In the genomic region with DNA sequence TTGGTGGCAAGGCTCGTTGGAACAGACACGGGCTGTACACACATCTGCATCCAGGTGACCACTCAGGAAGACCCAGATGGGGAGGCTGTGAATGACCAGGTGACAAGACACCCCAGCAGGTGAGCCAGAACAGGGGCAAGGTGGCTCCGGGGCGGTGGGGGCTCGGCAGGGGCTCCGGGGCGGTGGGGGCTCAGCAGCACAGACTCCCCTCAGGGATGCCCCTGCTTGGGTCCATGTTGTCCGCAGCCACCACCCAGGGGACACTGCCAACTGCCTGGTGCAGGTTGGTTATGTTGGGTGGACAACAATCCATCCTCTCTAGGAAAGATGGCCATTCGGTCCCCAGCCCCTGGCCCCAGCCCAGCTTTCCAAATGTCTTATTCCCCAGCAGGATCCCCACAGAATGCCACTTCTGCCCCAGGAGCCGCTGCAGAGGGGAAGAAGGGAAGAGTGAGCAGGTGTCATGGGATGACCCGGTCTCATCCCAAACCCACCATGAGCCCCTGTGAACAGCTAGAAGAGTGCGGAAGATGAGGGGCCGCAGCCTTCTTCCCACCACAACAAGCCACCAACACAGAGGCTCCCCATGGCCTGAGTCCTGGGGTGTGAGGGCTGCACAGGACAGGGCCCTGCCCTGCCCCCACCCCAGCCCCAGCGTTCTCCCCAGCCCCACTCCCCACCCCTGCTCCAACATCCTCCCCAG, we compare ENCODE assay signal across 14 cellular contexts. TPM values are rescaled to one million over a fixed set of nuclear protein-coding genes. Genes with fewer than 3 reads are reported as not detected.
"Had no signal": no experiment of that assay in that cellular context is flagged by ENCODE, and none has a peak within 500 bp of the region (broad histone marks: within the 10 kb centered on the region; RNA-seq: fewer than 3 reads in every experiment).

No MANE protein-coding gene starts in this region.

- H3K4me3 Mint-ChIP-seq: naive thymus-derived CD8-positive, alpha-beta T cell had no signal

- H3K9me3 ChIP-seq: esophagus squamous epithelium, mucosa of descending colon, prostate gland had no signal

- DNase-seq: activated CD4-positive, alpha-beta T cell treated with anti-CD3 and anti-CD28 coated beads for 4 hours; esophagus squamous epithelium; foreskin fibroblast; mammary epithelial cell; stimulated activated CD4-positive, alpha-beta T cell treated with anti-CD3 and anti-CD28 coated beads, Interleukin-2, amount 100 ng/mL, for 48 hours; stimulated activated naive CD8-positive, alpha-beta T cell treated with anti-CD3 and anti-CD28 coated beads, Interleukin-15, Interleukin-2, amounts not matched to agents 100 U/mL and 50 U/mL, for 24 hours; T1000 had no signal

- H3K4me1 ChIP-seq: prostate gland had no signal

- H3K36me3 ChIP-seq: esophagus squamous epithelium, prostate gland had no signal

- FAIRE-seq: bronchial epithelial cell had no signal

- H3K4me3 ChIP-seq: dorsolateral prefrontal cortex, esophagus squamous epithelium, mucosa of descending colon, prostate gland had no signal

- ATAC-seq: mucosa of descending colon; naive thymus-derived CD8-positive, alpha-beta T cell; stimulated activated naive CD8-positive, alpha-beta T cell treated with anti-CD3 and anti-CD28 coated beads, Interleukin-15, Interleukin-2, amounts not matched to agents 100 U/mL and 50 U/mL, for 24 hours had no signal

- H3K27ac Mint-ChIP-seq: naive thymus-derived CD8-positive, alpha-beta T cell had no signal

- H3K27ac ChIP-seq: dorsolateral prefrontal cortex, esophagus squamous epithelium, prostate gland had no signal

- H3K4me1 Mint-ChIP-seq: naive thymus-derived CD8-positive, alpha-beta T cell had no signal

RNA-seq across cellular contexts. Expression of gene C14orf180, which starts 31.4 kb away (rescaled TPM):
- total RNA-seq: bronchial epithelial cell; esophagus squamous epithelium; mammary epithelial cell; naive thymus-derived CD8-positive, alpha-beta T cell; temporal lobe had no signal
- polyA plus RNA-seq: mammary epithelial cell; naive thymus-derived CD8-positive, alpha-beta T cell had no signal

RNA-seq across cellular contexts. Expression of gene TMEM179, which starts 56.4 kb away (rescaled TPM):
- total RNA-seq: aorta; bronchial epithelial cell; esophagus squamous epithelium; naive thymus-derived CD8-positive, alpha-beta T cell had no signal
- polyA plus RNA-seq: aorta; mammary epithelial cell; naive thymus-derived CD8-positive, alpha-beta T cell had no signal
